Comparison of ENCODE assay signal across 17 cellular contexts in the genomic region with DNA sequence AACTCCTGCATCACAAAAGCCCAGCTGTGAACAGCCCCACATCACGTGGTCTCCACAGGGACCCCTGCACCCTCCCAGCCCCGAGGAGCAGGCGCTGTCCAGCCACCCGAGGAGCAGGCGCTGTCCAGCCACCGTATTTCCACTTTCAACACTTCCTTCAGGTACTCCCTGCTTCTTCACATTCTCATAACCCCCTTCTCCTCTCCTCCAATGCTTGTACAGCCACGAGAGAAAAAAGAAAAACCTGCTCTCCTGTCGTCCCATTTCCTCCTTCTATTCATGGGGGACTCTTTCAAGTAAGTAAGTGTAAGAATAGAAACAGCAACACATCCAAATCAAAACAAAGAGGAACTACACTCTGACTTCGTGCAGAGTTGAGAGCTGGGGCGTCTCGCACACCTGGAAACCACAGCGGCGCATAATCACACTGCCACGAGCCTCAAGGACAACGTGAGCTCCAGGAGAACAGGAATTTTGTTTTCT. TPM values are rescaled to one million over a fixed set of nuclear protein-coding genes. Genes with fewer than 3 reads are reported as not detected.
DNase-seq lines count a peak whose midpoint lies in the region; ATAC-seq and TF ChIP-seq lines count a peak whose summit lies in the region.
"Had no signal": no experiment of that assay in that cellular context is flagged by ENCODE, and none has a peak within 500 bp of the region (broad histone marks: within the 10 kb centered on the region; RNA-seq: fewer than 3 reads in every experiment).

No MANE protein-coding gene starts in this region.

- H3K27ac Mint-ChIP-seq in activated naive CD4-positive, alpha-beta T cell treated with anti-CD3 and anti-CD28 coated beads, Interleukin-2, amount 50 U/mL, for 24 hours = no peak overlapping the region
- no peak overlapping the region for H3K27ac Mint-ChIP-seq in activated naive CD4-positive, alpha-beta T cell treated with anti-CD3 and anti-CD28 coated beads, Interleukin-2, amount 10 ng/mL, durations not matched to agents 7 days and 5 days
- H3K27ac Mint-ChIP-seq in dendritic cell treated with granulocyte-macrophage colony-stimulating factor and Interleukin-4, amounts not matched to agents 40 ng/mL and 50 ng/mL, for 4 days = no peak overlapping the region
- H3K27ac Mint-ChIP-seq in CD8-positive, alpha-beta T cell = no peak overlapping the region
- H3K27ac Mint-ChIP-seq: activated CD4-positive, alpha-beta memory T cell treated with anti-CD3 and anti-CD28 coated beads, Interleukin-2, amount 10 ng/mL, durations not matched to agents 7 days and 5 days had no signal

- H3K79me1 ChIP-seq in IMR-90 (ENCODE audit: low read depth in 1 of 2, low read length in 2 of 2) = peaks cover 16 to 66% of the 10 kb centered on the region in 2 experiments; a peak in 3 of 4 replicates

- H3K27me3 ChIP-seq in IMR-90 (ENCODE audit: control insufficient read depth, insufficient read depth, low read length) (no peaks in the 10 kb centered on the region), uterus (no peaks in the 10 kb centered on the region)
- no peaks in the 10 kb centered on the region for H3K27me3 ChIP-seq in CD8-positive, alpha-beta T cell (ENCODE audit: insufficient read depth, low read length)
- H3K27me3 ChIP-seq: adrenal gland had no signal

- H3K27me3 Mint-ChIP-seq in activated naive CD4-positive, alpha-beta T cell treated with anti-CD3 and anti-CD28 coated beads, Interleukin-2, amount 50 U/mL, for 24 hours = no peaks in the 10 kb centered on the region
- peaks cover 15% of the 10 kb centered on the region for H3K27me3 Mint-ChIP-seq in activated naive CD4-positive, alpha-beta T cell treated with anti-CD3 and anti-CD28 coated beads, Interleukin-2, amount 10 ng/mL, durations not matched to agents 7 days and 5 days
- H3K27me3 Mint-ChIP-seq in dendritic cell treated with granulocyte-macrophage colony-stimulating factor and Interleukin-4, amounts not matched to agents 40 ng/mL and 50 ng/mL, for 4 days = peaks cover 6% of the 10 kb centered on the region
- peaks cover 37% of the 10 kb centered on the region for H3K27me3 Mint-ChIP-seq in CD8-positive, alpha-beta T cell (ENCODE audit: low read depth)

- no peak overlapping the region for H4K5ac ChIP-seq in IMR-90 (ENCODE audit: low read depth, low read length)

- in situ Hi-C loops in IMR-90 (cut with MboI; ENCODE audit: low sequenced_read_pairs) = no loop called here

- no peaks in the 10 kb centered on the region for H3K9me3 Mint-ChIP-seq in activated naive CD4-positive, alpha-beta T cell treated with anti-CD3 and anti-CD28 coated beads, Interleukin-2, amount 50 U/mL, for 24 hours
- H3K9me3 Mint-ChIP-seq in activated naive CD4-positive, alpha-beta T cell treated with anti-CD3 and anti-CD28 coated beads, Interleukin-2, amount 10 ng/mL, durations not matched to agents 7 days and 5 days = no peaks in the 10 kb centered on the region
- H3K9me3 Mint-ChIP-seq in dendritic cell treated with granulocyte-macrophage colony-stimulating factor and Interleukin-4, amounts not matched to agents 40 ng/mL and 50 ng/mL, for 4 days = no peaks in the 10 kb centered on the region
- H3K9me3 Mint-ChIP-seq in CD8-positive, alpha-beta T cell = peaks cover 5% of the 10 kb centered on the region

- H4K8ac ChIP-seq in IMR-90 (ENCODE audit: low read depth in 2 of 2, low read length in 2 of 2) = no peak overlapping the region

- peaks cover 8% of the 10 kb centered on the region for H3K36me3 ChIP-seq in IMR-90 (ENCODE audit: control insufficient read depth, insufficient read depth, low read length)
- no peaks in the 10 kb centered on the region for H3K36me3 ChIP-seq in CD8-positive, alpha-beta T cell (ENCODE audit: insufficient read depth, low read length)
- H3K36me3 ChIP-seq in uterus = no peaks in the 10 kb centered on the region
- H3K36me3 ChIP-seq: adrenal gland had no signal

- H3K4me3 Mint-ChIP-seq in activated naive CD4-positive, alpha-beta T cell treated with anti-CD3 and anti-CD28 coated beads, Interleukin-2, amount 50 U/mL, for 24 hours = peak overlapping the region; percentile 12
- no peak overlapping the region for H3K4me3 Mint-ChIP-seq in activated naive CD4-positive, alpha-beta T cell treated with anti-CD3 and anti-CD28 coated beads, Interleukin-2, amount 10 ng/mL, durations not matched to agents 7 days and 5 days
- peak overlapping the region; percentile 4 for H3K4me3 Mint-ChIP-seq in dendritic cell treated with granulocyte-macrophage colony-stimulating factor and Interleukin-4, amounts not matched to agents 40 ng/mL and 50 ng/mL, for 4 days
- H3K4me3 Mint-ChIP-seq in CD8-positive, alpha-beta T cell = no peak overlapping the region
- H3K4me3 Mint-ChIP-seq: activated CD4-positive, alpha-beta memory T cell treated with anti-CD3 and anti-CD28 coated beads, Interleukin-2, amount 10 ng/mL, durations not matched to agents 7 days and 5 days had no signal

- H3K36me3 Mint-ChIP-seq in activated naive CD4-positive, alpha-beta T cell treated with anti-CD3 and anti-CD28 coated beads, Interleukin-2, amount 50 U/mL, for 24 hours = peaks cover 3% of the 10 kb centered on the region
- H3K36me3 Mint-ChIP-seq in activated naive CD4-positive, alpha-beta T cell treated with anti-CD3 and anti-CD28 coated beads, Interleukin-2, amount 10 ng/mL, durations not matched to agents 7 days and 5 days = no peaks in the 10 kb centered on the region
- H3K36me3 Mint-ChIP-seq in dendritic cell treated with granulocyte-macrophage colony-stimulating factor and Interleukin-4, amounts not matched to agents 40 ng/mL and 50 ng/mL, for 4 days (ENCODE audit: low read depth) = peaks cover 39% of the 10 kb centered on the region
- H3K36me3 Mint-ChIP-seq in CD8-positive, alpha-beta T cell = no peaks in the 10 kb centered on the region

- no peak overlapping the region for H2BK5ac ChIP-seq in IMR-90 (ENCODE audit: low read depth, low read length, poor library complexity, severe bottlenecking)

- CTCF ChIA-PET in activated naive CD4-positive, alpha-beta T cell treated with anti-CD3 and anti-CD28 coated beads, Interleukin-2, amount 10 ng/mL, durations not matched to agents 7 days and 5 days (lab: Charles Lee) = interaction anchor here (0.6 kb wide), 1 partner anchor 30 kb away, joined by 3 read pairs; no protein-coding TSS in a partner anchor
- CTCF ChIA-PET in IMR-90 (lab: Yijun Ruan, JAX) = no interaction called here
- CTCF ChIA-PET in CD8-positive, alpha-beta T cell (lab: Charles Lee) = no interaction called here

- intact Hi-C loops in IMR-90 (cut with micrococcal nuclease) = no loop called here
- intact Hi-C loops in dendritic cell treated with granulocyte-macrophage colony-stimulating factor and Interleukin-4, amounts not matched to agents 40 ng/mL and 50 ng/mL, for 4 days (cut with micrococcal nuclease) = no loop called here
- intact Hi-C loops in CD8-positive, alpha-beta T cell (cut with DNase I, micrococcal nuclease) = no loop called here
- intact Hi-C loops in uterus (cut with DNase I; ENCODE audit: low total_unique reads) = no loop called here

- peak; percentile 44 for ATAC-seq in IMR-90 (ENCODE audit: low read depth)
- ATAC-seq in CD8-positive, alpha-beta T cell = no peak
- ATAC-seq: left ventricle myocardium superior had no signal

- H3K18ac ChIP-seq in IMR-90 (ENCODE audit: low read depth, low read length) = no peak overlapping the region

- no peak overlapping the region for H3K9ac ChIP-seq in IMR-90 (ENCODE audit: low read depth, low read length)

- no peak overlapping the region for H3K23ac ChIP-seq in IMR-90 (ENCODE audit: low read depth, low read length)

- H3K4me3 ChIP-seq in IMR-90 (ENCODE audit: insufficient read depth, low read depth, low read length) = no peak overlapping the region
- no peak overlapping the region for H3K4me3 ChIP-seq in CD8-positive, alpha-beta T cell (ENCODE audit: low read depth, low read length)
- H3K4me3 ChIP-seq in uterus = no peak overlapping the region
- H3K4me3 ChIP-seq: adrenal gland had no signal

- H3K27ac ChIP-seq in IMR-90 (ENCODE audit: insufficient read depth, low read length) = no peak overlapping the region
- peak overlapping the region; percentile 17 for H3K27ac ChIP-seq in substantia nigra (ENCODE audit: low read depth, low read length, poor library complexity, severe bottlenecking)
- no peak overlapping the region for H3K27ac ChIP-seq in CD8-positive, alpha-beta T cell (ENCODE audit: low read depth, low read length)
- H3K27ac ChIP-seq in uterus = no peak overlapping the region
- H3K27ac ChIP-seq: adrenal gland had no signal

- H2BK20ac ChIP-seq in IMR-90 (ENCODE audit: low read depth, low read length) = no peak overlapping the region

- no peak for TF ChIP-seq POLR2A in IMR-90 (IDR thresholded peaks at IDR 0.05; ENCODE audit: low read depth, low read length)
- no peak for TF ChIP-seq POLR2A in uterus (IDR thresholded peaks at IDR 0.05)

- POLR2A ChIA-PET in IMR-90 (lab: Charles Lee; ENCODE audit: unreplicated experiment) = no interaction called here
- POLR2A ChIA-PET in CD8-positive, alpha-beta T cell (lab: Charles Lee) = no interaction called here

- peaks cover 7% of the 10 kb centered on the region for H3K4me1 Mint-ChIP-seq in activated naive CD4-positive, alpha-beta T cell treated with anti-CD3 and anti-CD28 coated beads, Interleukin-2, amount 50 U/mL, for 24 hours
- peaks cover 4% of the 10 kb centered on the region for H3K4me1 Mint-ChIP-seq in activated naive CD4-positive, alpha-beta T cell treated with anti-CD3 and anti-CD28 coated beads, Interleukin-2, amount 10 ng/mL, durations not matched to agents 7 days and 5 days
- H3K4me1 Mint-ChIP-seq in dendritic cell treated with granulocyte-macrophage colony-stimulating factor and Interleukin-4, amounts not matched to agents 40 ng/mL and 50 ng/mL, for 4 days (ENCODE audit: low read depth) = peaks cover 32% of the 10 kb centered on the region
- peaks cover 5% of the 10 kb centered on the region for H3K4me1 Mint-ChIP-seq in CD8-positive, alpha-beta T cell (ENCODE audit: low read depth)

- H3K9me3 ChIP-seq in IMR-90 (ENCODE audit: control insufficient read depth, insufficient read depth, low read length) (no peaks in the 10 kb centered on the region), uterus (no peaks in the 10 kb centered on the region)
- no peaks in the 10 kb centered on the region for H3K9me3 ChIP-seq in CD8-positive, alpha-beta T cell (ENCODE audit: low read length)
- H3K9me3 ChIP-seq: adrenal gland had no signal

- no peak for TF ChIP-seq CTCF in IMR-90 (conservative IDR thresholded peaks at IDR 0.05; ENCODE audit: low read depth, low read length)
- TF ChIP-seq CTCF in CD8-positive, alpha-beta T cell (IDR thresholded peaks at IDR 0.05) = no peak
- TF ChIP-seq CTCF in uterus (IDR thresholded peaks at IDR 0.05) = no peak

- no CpG with 5 or more reads among the region's 15 CpGs for WGBS in IMR-90 (ENCODE audit: extremely low coverage in 2 of 2, insufficient read length in 1 of 2), 2 experiments

- H2AK5ac ChIP-seq in IMR-90 (ENCODE audit: low read depth, low read length) = no peak overlapping the region

- H2AK9ac ChIP-seq in IMR-90 (replicated peaks; ENCODE audit: low read depth, low read length, poor library complexity) = no peak overlapping the region

- H3K4me2 ChIP-seq in IMR-90 (ENCODE audit: low read depth, low read length) = no peak overlapping the region

- no peak overlapping the region for H2BK15ac ChIP-seq in IMR-90 (ENCODE audit: low read depth, low read length)

- H3K4me1 ChIP-seq in IMR-90 (ENCODE audit: control insufficient read depth, insufficient read depth, low read length) = peaks cover 1% of the 10 kb centered on the region; the same call in 1 of the 2 replicates
- H3K4me1 ChIP-seq in CD8-positive, alpha-beta T cell (ENCODE audit: insufficient read depth, low read length) = peaks cover 3% of the 10 kb centered on the region
- H3K4me1 ChIP-seq in uterus = no peaks in the 10 kb centered on the region

- no peak overlapping the region for H2AFZ ChIP-seq in IMR-90 (replicated peaks; ENCODE audit: low read length, poor library complexity)

- no peaks in the 10 kb centered on the region; the same call in none of the 2 replicates for H3K9me1 ChIP-seq in IMR-90 (ENCODE audit: insufficient read depth, low read length)

- no TSS peak for BruUV-seq in IMR-90 (replicated peaks; lab: Mats Ljungman, UMichigan)

- no peak overlapping the region for H3K4ac ChIP-seq in IMR-90 (ENCODE audit: low read depth, low read length)

- no peak overlapping the region for H4K91ac ChIP-seq in IMR-90 (ENCODE audit: insufficient read depth, low read depth, low read length)

- H3K14ac ChIP-seq in IMR-90 (replicated peaks; ENCODE audit: low read depth, low read length) = 0 out of 2 replicates have a peak overlapping the region, but pooled peaks have one; percentile 8

- DNase-seq in activated naive CD4-positive, alpha-beta T cell treated with anti-CD3 and anti-CD28 coated beads, Interleukin-2, amount 10 ng/mL, durations not matched to agents 7 days and 5 days = no peak
- DNase-seq in IMR-90 = no peak
- no peak for DNase-seq in substantia nigra (lab: John Stamatoyannopoulos, UW)
- DNase-seq in pons (ENCODE audit: low spot score) = no peak
- DNase-seq in CD8-positive, alpha-beta T cell = no peak
- DNase-seq in uterus = no peak
- DNase-seq: activated CD4-positive, alpha-beta memory T cell treated with anti-CD3 and anti-CD28 coated beads, Interleukin-2, amount 10 ng/mL, durations not matched to agents 7 days and 5 days; effector memory CD4-positive, alpha-beta T cell; left ventricle myocardium superior; NCI-H1092; stimulated activated CD4-positive, alpha-beta T cell treated with anti-CD3 and anti-CD28 coated beads, Interleukin-4, amount 100 ng/mL, for 4 hours had no signal

- H4K20me1 ChIP-seq in IMR-90 (ENCODE audit: insufficient read depth, low read length) = peaks cover 88% of the 10 kb centered on the region

- dilution Hi-C loops in IMR-90 (cut with HindIII; ENCODE audit: low sequenced_read_pairs, unreplicated experiment) = no loop called here

- TF ChIP-seq RAD21 in IMR-90 (IDR thresholded peaks at IDR 0.05; ENCODE audit: low read length) = no peak

- no peak overlapping the region for H2BK120ac ChIP-seq in IMR-90 (ENCODE audit: low read depth, low read length)

- H3K56ac ChIP-seq in IMR-90 (ENCODE audit: extremely low read depth, insufficient read depth, low read length) = no peak overlapping the region

RNA-seq across cellular contexts. Expression of gene CDC42BPB, which starts 11.9 kb away (rescaled TPM):
- total RNA-seq in IMR-90 (2012; rRNA removed) (48.0 and 49.1 TPM in 2 replicates), uterus (100 to 1,000 TPM in 2 of 4 donors, 10 to 100 TPM in 2; 80.6 to 157 (median 118) TPM)
- 73.6 and 81.4 TPM in 2 replicates for polyA plus RNA-seq in IMR-90 (2012; rRNA removed)
- polyA plus RNA-seq in IMR-90 (2012; cell fraction: cytosol; rRNA removed) = 45.7 and 64.7 TPM in 2 replicates
- 168 and 207 TPM in 2 replicates for polyA plus RNA-seq in IMR-90 (2012; cell fraction: nucleus; rRNA removed; ENCODE audit: low replicate concordance)
- total RNA-seq in CD8-positive, alpha-beta T cell = 1 to 10 TPM; 1.4 to 2.2 TPM

RNA-seq across cellular contexts. Expression of gene LBHD2, which starts 38.6 kb away (rescaled TPM):
- total RNA-seq in IMR-90 (2012; rRNA removed) = not detected in 2 replicates
- not detected in 2 replicates for polyA plus RNA-seq in IMR-90 (2012; rRNA removed)
- 0.18 TPM in 1 of 2 replicates, not detected in the other for polyA plus RNA-seq in IMR-90 (2012; cell fraction: cytosol; rRNA removed)
- not detected in 2 replicates for polyA plus RNA-seq in IMR-90 (2012; cell fraction: nucleus; rRNA removed; ENCODE audit: low replicate concordance)
- not detected for total RNA-seq in CD8-positive, alpha-beta T cell
- not detected for total RNA-seq in uterus
- total RNA-seq: activated CD4-positive, alpha-beta memory T cell treated with anti-CD3 and anti-CD28 coated beads, Interleukin-2, amount 10 ng/mL, durations not matched to agents 7 days and 5 days; adrenal gland; left ventricle myocardium superior; T-helper 1 cell treated with Interleukin-12 subunit alpha and Interleukin-12 subunit beta and Interleukin-4 antibody, amounts not matched to agents 30 ng/mL and 1 ng/mL, for 36 hours; temporal lobe had no signal
- polyA plus RNA-seq: adrenal gland, AG04450 had no signal

RNA-seq across cellular contexts. Expression of gene EXOC3L4, which starts 49.1 kb away (rescaled TPM):
- total RNA-seq in IMR-90 (2012; rRNA removed) (not detected in 2 replicates), uterus (1 to 10 TPM in 1 of 4 donors, under 1 TPM in 2, not detected in 1; under 0.01 to 5.6 (median 0.41) TPM)
- not detected in 2 replicates for polyA plus RNA-seq in IMR-90 (2012; rRNA removed)
- polyA plus RNA-seq in IMR-90 (2012; cell fraction: cytosol; rRNA removed) = 0.14 TPM in 1 of 2 replicates, not detected in the other
- polyA plus RNA-seq in IMR-90 (2012; cell fraction: nucleus; rRNA removed; ENCODE audit: low replicate concordance) = 0.72 and 0.85 TPM in 2 replicates
- not detected for total RNA-seq in CD8-positive, alpha-beta T cell
- total RNA-seq: activated CD4-positive, alpha-beta memory T cell treated with anti-CD3 and anti-CD28 coated beads, Interleukin-2, amount 10 ng/mL, durations not matched to agents 7 days and 5 days; T-helper 1 cell treated with Interleukin-12 subunit alpha and Interleukin-12 subunit beta and Interleukin-4 antibody, amounts not matched to agents 30 ng/mL and 1 ng/mL, for 36 hours; temporal lobe had no signal
- polyA plus RNA-seq: AG04450 had no signal

Comparison
In these comparisons a context has a peak if more than half of its experiments do, and no peak if none do; other contexts are left out.
1. H3K4me3 Mint-ChIP-seq: peak in activated naive CD4-positive, alpha-beta T cell treated with anti-CD3 and anti-CD28 coated beads, Interleukin-2, amount 50 U/mL, for 24 hours (single experiment) and dendritic cell treated with granulocyte-macrophage colony-stimulating factor and Interleukin-4, amounts not matched to agents 40 ng/mL and 50 ng/mL, for 4 days (single experiment); none in activated naive CD4-positive, alpha-beta T cell treated with anti-CD3 and anti-CD28 coated beads, Interleukin-2, amount 10 ng/mL, durations not matched to agents 7 days and 5 days (single experiment) and CD8-positive, alpha-beta T cell (single experiment).
2. RNA of gene CDC42BPB, which starts 11.9 kb away (total RNA-seq): 80.6 to 157 TPM in uterus and 48.0 to 49.1 TPM in IMR-90; 1.4 to 2.2 TPM in CD8-positive, alpha-beta T cell; every median in the first group is over 10 times any median in the second.